9 cellular contexts compared by ENCODE assay signal in the genomic region with DNA sequence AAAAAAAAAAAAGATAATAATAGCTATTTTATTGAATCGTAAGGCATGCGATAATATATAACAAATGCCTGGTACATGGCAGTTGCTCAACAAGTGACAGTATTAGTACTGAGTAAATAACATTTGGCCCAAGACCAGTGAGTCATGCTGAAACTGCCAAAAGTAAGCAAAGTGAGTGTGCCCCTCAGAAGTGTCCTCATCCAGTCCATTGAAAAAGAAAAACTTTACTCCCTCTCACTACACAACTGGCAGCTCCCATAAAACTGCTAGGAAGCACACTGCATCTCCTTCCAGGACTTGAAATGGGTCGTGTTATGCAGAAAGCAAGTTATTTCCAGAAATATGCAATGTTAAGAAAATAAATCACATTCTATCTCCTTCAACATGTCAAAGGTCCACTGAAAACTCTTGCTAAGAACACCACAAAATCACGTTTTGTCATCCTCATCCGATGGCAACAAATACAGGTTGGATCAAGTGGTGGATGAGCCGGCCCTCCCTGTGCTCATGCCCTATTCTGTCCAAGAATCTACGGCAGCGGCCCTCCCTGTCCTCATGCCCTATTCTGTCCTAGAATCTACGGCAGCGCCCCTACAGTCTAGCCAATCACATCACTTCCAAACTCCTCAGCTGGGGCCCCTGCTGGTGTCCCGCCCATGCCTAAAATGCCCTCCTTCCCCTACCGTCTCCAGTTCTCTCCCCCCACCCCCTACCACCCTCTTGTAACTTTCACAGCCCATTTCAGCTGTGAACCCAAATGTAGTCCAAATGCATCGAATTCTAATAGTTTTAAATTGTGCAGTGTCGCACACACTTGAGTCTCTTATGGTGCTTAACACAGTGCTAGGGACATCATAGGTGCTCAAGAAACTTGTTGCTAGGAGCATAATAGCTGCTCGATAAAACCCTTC. TPM values are rescaled to one million over a fixed set of nuclear protein-coding genes. Genes with fewer than 3 reads are reported as not detected.
DNase-seq lines count a peak whose midpoint lies in the region; ATAC-seq and TF ChIP-seq lines count a peak whose summit lies in the region.
"Had no signal": no experiment of that assay in that cellular context is flagged by ENCODE, and none has a peak within 500 bp of the region (broad histone marks: within the 10 kb centered on the region; RNA-seq: fewer than 3 reads in every experiment).

No MANE protein-coding gene starts in this region.

- no peaks in the 10 kb centered on the region for H3K9me3 Mint-ChIP-seq in activated naive CD8-positive, alpha-beta T cell (ENCODE audit: low read depth)
- no peaks in the 10 kb centered on the region for H3K9me3 Mint-ChIP-seq in activated naive CD8-positive, alpha-beta T cell treated with anti-CD3 and anti-CD28 coated beads for 36 hours
- H3K9me3 Mint-ChIP-seq in activated B cell treated with CpG ODN at 0.5 μM for 24 hours = no peaks in the 10 kb centered on the region
- H3K9me3 Mint-ChIP-seq: activated naive CD4-positive, alpha-beta T cell treated with anti-CD3 and anti-CD28 coated beads for 36 hours had no signal

- TF ChIP-seq CTCF in activated B cell treated with CpG ODN at 0.5 μM for 24 hours (IDR thresholded peaks at IDR 0.05) (no peak), upper lobe of right lung (IDR thresholded peaks at IDR 0.05) (no peak), omental fat pad (IDR thresholded peaks at IDR 0.05) (no peak)

- peak overlapping the region; percentile 9 for H3K4me3 ChIP-seq in iPS-18c (ENCODE audit: insufficient read depth, low read depth, low read length)
- peak overlapping the region; percentile 21 for H3K4me3 ChIP-seq in upper lobe of right lung

- POLR2A ChIA-PET in activated B cell treated with CpG ODN at 0.5 μM for 24 hours (lab: Charles Lee) = no interaction called here

- H3K4me3 Mint-ChIP-seq in activated naive CD8-positive, alpha-beta T cell = peak overlapping the region; percentile 90
- no peak overlapping the region for H3K4me3 Mint-ChIP-seq in activated naive CD8-positive, alpha-beta T cell treated with anti-CD3 and anti-CD28 coated beads for 36 hours
- peak overlapping the region; percentile 15 for H3K4me3 Mint-ChIP-seq in activated B cell treated with CpG ODN at 0.5 μM for 24 hours

- no peak overlapping the region for H3K27ac Mint-ChIP-seq in activated naive CD8-positive, alpha-beta T cell
- H3K27ac Mint-ChIP-seq in activated naive CD8-positive, alpha-beta T cell treated with anti-CD3 and anti-CD28 coated beads for 36 hours = no peak overlapping the region
- no peak overlapping the region for H3K27ac Mint-ChIP-seq in activated B cell treated with CpG ODN at 0.5 μM for 24 hours
- H3K27ac Mint-ChIP-seq: activated naive CD4-positive, alpha-beta T cell treated with anti-CD3 and anti-CD28 coated beads for 36 hours had no signal

- H3K9me3 ChIP-seq in iPS-18c (ENCODE audit: control insufficient read depth, insufficient read depth, low read length) (peaks cover 2% of the 10 kb centered on the region), upper lobe of right lung (no peaks in the 10 kb centered on the region)

- no peak for DNase-seq in activated naive CD8-positive, alpha-beta T cell treated with anti-CD3 and anti-CD28 coated beads for 36 hours
- DNase-seq in activated B cell treated with CpG ODN at 0.5 μM for 24 hours = no peak
- DNase-seq in upper lobe of right lung = no peak
- no peak for DNase-seq in GM19240 (ENCODE audit: insufficient read length, low spot score)
- no peak for DNase-seq in omental fat pad (ENCODE audit: low spot score)
- DNase-seq: activated naive CD4-positive, alpha-beta T cell treated with anti-CD3 and anti-CD28 coated beads for 36 hours had no signal

- H3K36me3 ChIP-seq in upper lobe of right lung = no peaks in the 10 kb centered on the region

- peaks cover 21% of the 10 kb centered on the region for H3K4me1 ChIP-seq in upper lobe of right lung

- H3K36me3 Mint-ChIP-seq in activated naive CD8-positive, alpha-beta T cell = peaks cover 3% of the 10 kb centered on the region
- no peaks in the 10 kb centered on the region for H3K36me3 Mint-ChIP-seq in activated naive CD8-positive, alpha-beta T cell treated with anti-CD3 and anti-CD28 coated beads for 36 hours
- H3K36me3 Mint-ChIP-seq in activated B cell treated with CpG ODN at 0.5 μM for 24 hours (ENCODE audit: low read depth) = peaks cover 2% of the 10 kb centered on the region

- H3K27ac ChIP-seq in upper lobe of right lung = no peak overlapping the region

- CTCF ChIA-PET in activated B cell treated with CpG ODN at 0.5 μM for 24 hours (lab: Charles Lee) = no interaction called here

- no peaks in the 10 kb centered on the region for H3K27me3 ChIP-seq in upper lobe of right lung

- no peak for ATAC-seq in activated B cell treated with CpG ODN at 0.5 μM for 24 hours (ENCODE audit: low read depth)
- peak; percentile 1 for ATAC-seq in upper lobe of right lung
- ATAC-seq in HG03378 (IDR thresholded peaks at IDR 0.05; ENCODE audit: unreplicated experiment) = no peak
- no peak for ATAC-seq in omental fat pad (ENCODE audit: low FRiP score)

- no peaks in the 10 kb centered on the region for H3K27me3 Mint-ChIP-seq in activated naive CD8-positive, alpha-beta T cell
- no peaks in the 10 kb centered on the region for H3K27me3 Mint-ChIP-seq in activated naive CD8-positive, alpha-beta T cell treated with anti-CD3 and anti-CD28 coated beads for 36 hours
- peaks cover 34% of the 10 kb centered on the region for H3K27me3 Mint-ChIP-seq in activated B cell treated with CpG ODN at 0.5 μM for 24 hours

- intact Hi-C loops in activated B cell treated with CpG ODN at 0.5 μM for 24 hours (cut with micrococcal nuclease) (loop anchor here (10.0 kb wide), 1 partner anchor 1060 kb away; no protein-coding TSS in a partner anchor), upper lobe of right lung (cut with DNase I) (loop anchor here (10.0 kb wide), 1 partner anchor 160 kb away; no protein-coding TSS in a partner anchor)

- H3K4me1 Mint-ChIP-seq in activated naive CD8-positive, alpha-beta T cell (ENCODE audit: low read depth) = peaks cover 56% of the 10 kb centered on the region
- H3K4me1 Mint-ChIP-seq in activated naive CD8-positive, alpha-beta T cell treated with anti-CD3 and anti-CD28 coated beads for 36 hours = peaks cover 24% of the 10 kb centered on the region
- peaks cover 45% of the 10 kb centered on the region for H3K4me1 Mint-ChIP-seq in activated B cell treated with CpG ODN at 0.5 μM for 24 hours

RNA-seq across cellular contexts. Expression of gene PTCH1, which starts 12.5 kb away (rescaled TPM):
- 1 to 10 TPM; 4.8 to 6.1 TPM for total RNA-seq in activated naive CD8-positive, alpha-beta T cell treated with anti-CD3 and anti-CD28 coated beads for 36 hours
- total RNA-seq in activated B cell treated with CpG ODN at 0.5 μM for 24 hours (5.9 and 8.6 TPM in 2 replicates), upper lobe of right lung (25.9 TPM), omental fat pad (10 to 100 TPM in 1 of 4 donors, 1 to 10 TPM in 3; 3.1 to 14.2 (median 7.9) TPM)
